ENCODE assay signal across 1 cellular context in genomic region chr11:69328231-69328630, GRCh38.
TF ChIP-seq lines count a peak whose summit lies in the region.

No MANE protein-coding gene starts in this region.

TF ChIP-seq in H1, 55 proteins besides CTCF, POLR2A, EP300 and RAD21 (continued from another document):
- TF ChIP-seq GTF2F1 (IDR thresholded peaks at IDR 0.05; ENCODE audit: borderline replicate concordance, low read depth, low read length) (no peak), SIX5 (IDR thresholded peaks at IDR 0.05; ENCODE audit: low read depth, low read length) (no peak)
